16 cellular contexts compared by ENCODE assay signal in the genomic region with DNA sequence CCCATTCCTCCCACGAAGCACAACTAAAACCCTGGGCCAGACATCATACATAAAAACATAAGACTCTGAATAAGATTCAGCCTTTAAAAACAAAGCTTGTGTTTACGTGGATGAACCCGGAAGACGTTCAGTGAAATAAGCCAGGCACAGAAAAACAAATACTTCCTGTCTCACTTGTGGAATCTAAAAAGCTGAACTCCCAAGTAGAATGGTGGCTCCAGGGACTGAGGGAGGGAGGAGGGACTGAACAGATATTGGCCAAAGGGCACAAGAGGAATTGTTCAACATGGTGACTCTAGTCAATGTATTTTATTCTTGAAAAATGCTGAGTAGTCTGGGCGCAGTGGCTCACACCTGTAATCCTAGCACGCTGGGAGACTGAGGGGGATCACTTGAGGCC. TPM values are rescaled to one million over a fixed set of nuclear protein-coding genes. Genes with fewer than 3 reads are reported as not detected.
A peak's percentile ranks its signal among the peaks of the same experiment; 100 is the strongest.
DNase-seq lines count a peak whose midpoint lies in the region; ATAC-seq and TF ChIP-seq lines count a peak whose summit lies in the region.
"Had no signal": no experiment of that assay in that cellular context is flagged by ENCODE, and none has a peak within 500 bp of the region (broad histone marks: within the 10 kb centered on the region; RNA-seq: fewer than 3 reads in every experiment).

No MANE protein-coding gene starts in this region.

- WGBS in GM23248 (ENCODE audit: low coverage in 1 of 2, low lambda C conversion rate in 2 of 2, missing lambda C conversion rate in 2 of 2), 2 experiments: 48 to 57% methylated on average over 6 of the region's 6 CpGs
- WGBS in mesenchymal stem cell: 11% methylated on average over 4 of the region's 6 CpGs
- WGBS in endodermal cell (ENCODE audit: insufficient coverage in 1 of 2, insufficient read length in 1 of 2), 2 experiments: 81 to 89% methylated on average over 5 to 6 of the region's 6 CpGs

- H2AFZ ChIP-seq in GM23248 (peak overlapping the region; percentile 90), mesenchymal stem cell (ENCODE audit: low read depth, low read length) (peak overlapping the region; percentile 31)
- H2AFZ ChIP-seq: neural progenitor cell had no signal

- H3K4me1 ChIP-seq in GM23248 (ENCODE audit: insufficient read depth) (peaks cover 5% of the 10 kb centered on the region; the same call in 1 of the 2 replicates), mesenchymal stem cell (ENCODE audit: control insufficient read depth, insufficient read depth, low read depth, low read length) (peaks cover 6% of the 10 kb centered on the region), endodermal cell (ENCODE audit: control insufficient read depth, insufficient read depth, low read length) (no peaks in the 10 kb centered on the region)
- H3K4me1 ChIP-seq: neural progenitor cell had no signal

- H3K4me1 Mint-ChIP-seq in endodermal cell: no peaks in the 10 kb centered on the region

- no peak overlapping the region for H4K91ac ChIP-seq in mesenchymal stem cell (ENCODE audit: low read length)

- H3K79me1 ChIP-seq in mesenchymal stem cell (replicated peaks; ENCODE audit: low read length, poor library complexity, severe bottlenecking): no peaks in the 10 kb centered on the region

- peak; percentile 71 for DNase-seq in AG10803 (ENCODE audit: low read depth)
- peak; percentile 59 for DNase-seq in GM23248
- peak; percentile 92 for DNase-seq in choroid plexus epithelial cell (ENCODE audit: low read depth)
- peak; percentile 17 for DNase-seq in mesenchymal stem cell
- no peak for DNase-seq in GM13976 (ENCODE audit: low spot score)
- no peak for DNase-seq in amygdala (lab: John Stamatoyannopoulos, UW)
- no peak for DNase-seq in endodermal cell
- DNase-seq: activated CD4-positive, CD25-positive, alpha-beta regulatory T cell; activated T-cell treated with anti-CD3 and anti-CD28 coated beads for 4 hours; cortex of kidney; right lobe of liver had no signal

- H3K4me3 ChIP-seq in AG10803 (ENCODE audit: low read length) (no peak overlapping the region), GM23248 (no peak overlapping the region), choroid plexus epithelial cell (ENCODE audit: low read depth, low read length) (no peak overlapping the region), mesenchymal stem cell (ENCODE audit: insufficient read depth in 1 of 2, low read depth in 1 of 2, low read length in 2 of 2) (peak overlapping the region in 1 of 2 experiments; percentile 63), endodermal cell (ENCODE audit: low read length) (no peak overlapping the region)
- H3K4me3 ChIP-seq: neural progenitor cell, right lobe of liver had no signal

- no peak overlapping the region for H2BK15ac ChIP-seq in mesenchymal stem cell (ENCODE audit: low read depth, poor library complexity, severe bottlenecking)

- no peak overlapping the region for H2BK5ac ChIP-seq in mesenchymal stem cell (ENCODE audit: low read depth, low read length, poor library complexity, severe bottlenecking)

- in situ Hi-C loops in GM23248 (cut with MboI) (loop anchor here (10.0 kb wide), 1 partner anchor 144 kb away; a partner anchor contains a TSS), GM13976 (cut with MboI; ENCODE audit: low sequenced_read_pairs, unreplicated experiment) (loop anchor here (10.0 to 25.0 kb wide), 3 partner anchors 154 to 403 kb away; a partner anchor contains a TSS)

- H3K36me3 ChIP-seq in GM23248 (ENCODE audit: low read depth): no peaks in the 10 kb centered on the region
- H3K36me3 ChIP-seq in mesenchymal stem cell (ENCODE audit: control insufficient read depth in 1 of 2, insufficient read depth in 2 of 2, low read depth in 1 of 2, low read length in 2 of 2): no peaks in the 10 kb centered on the region
- H3K36me3 ChIP-seq in endodermal cell (ENCODE audit: control insufficient read depth, insufficient read depth, low read length): no peaks in the 10 kb centered on the region
- H3K36me3 ChIP-seq: neural progenitor cell, right lobe of liver had no signal

- no peak overlapping the region for H2BK12ac ChIP-seq in mesenchymal stem cell (ENCODE audit: low read length in 2 of 2)

- no peaks in the 10 kb centered on the region for H3K9me3 ChIP-seq in GM23248 (ENCODE audit: low read depth)
- no peaks in the 10 kb centered on the region for H3K9me3 ChIP-seq in mesenchymal stem cell (ENCODE audit: control insufficient read depth, low read length)
- H3K9me3 ChIP-seq in endodermal cell (ENCODE audit: control insufficient read depth, low read length): no peaks in the 10 kb centered on the region
- H3K9me3 ChIP-seq: right lobe of liver had no signal

- H3K14ac ChIP-seq in mesenchymal stem cell (ENCODE audit: low read length in 2 of 2): no peak overlapping the region

- H3K27me3 ChIP-seq in GM23248 (replicated peaks; ENCODE audit: insufficient read depth) (no peaks in the 10 kb centered on the region), mesenchymal stem cell (ENCODE audit: control insufficient read depth in 1 of 2, insufficient read depth in 1 of 2, low read length in 2 of 2) (peaks cover 0 to 4% of the 10 kb centered on the region in 2 experiments), endodermal cell (ENCODE audit: control insufficient read depth, insufficient read depth, low read length, poor library complexity, severe bottlenecking) (peaks cover 6% of the 10 kb centered on the region)
- H3K27me3 ChIP-seq: right lobe of liver had no signal

- H3K4me3 Mint-ChIP-seq in endodermal cell: no peak overlapping the region
- H3K4me3 Mint-ChIP-seq: B cell; neural progenitor cell; T-helper 1 cell treated with Interleukin-12 subunit alpha and Interleukin-12 subunit beta and Interleukin-4 antibody, amounts not matched to agents 30 μg/mL and 1 μg/mL, for 36 hours; type B pancreatic cell had no signal

- no peak for TF ChIP-seq CTCF in AG10803 (conservative IDR thresholded peaks at IDR 0.05; ENCODE audit: low read length)
- no peak for TF ChIP-seq CTCF in choroid plexus epithelial cell (conservative IDR thresholded peaks at IDR 0.05; ENCODE audit: low read depth, low read length)
- no peak for TF ChIP-seq CTCF in GM13976 (IDR thresholded peaks at IDR 0.05; ENCODE audit: borderline replicate concordance, control extremely low read depth, extremely low read depth, insufficient read depth, missing control alignments)
- TF ChIP-seq CTCF in endodermal cell (conservative IDR thresholded peaks at IDR 0.05): no peak

- peaks cover 15% of the 10 kb centered on the region for H3K27me3 Mint-ChIP-seq in endodermal cell (ENCODE audit: insufficient read depth)
- H3K27me3 Mint-ChIP-seq: B cell had no signal

- H3K9me3 Mint-ChIP-seq in endodermal cell: peaks cover 16% of the 10 kb centered on the region
- H3K9me3 Mint-ChIP-seq: neural progenitor cell; T-helper 1 cell treated with Interleukin-12 subunit alpha and Interleukin-12 subunit beta and Interleukin-4 antibody, amounts not matched to agents 30 μg/mL and 1 μg/mL, for 36 hours; type B pancreatic cell had no signal

- no peaks in the 10 kb centered on the region for H3K9me2 ChIP-seq in GM23248 (ENCODE audit: insufficient read depth)

- H3K4me2 ChIP-seq in GM23248 (ENCODE audit: unreplicated experiment) (no peak overlapping the region), mesenchymal stem cell (ENCODE audit: low read length, poor library complexity, severe bottlenecking) (no peak overlapping the region)
- H3K4me2 ChIP-seq: neural progenitor cell had no signal

- no peaks in the 10 kb centered on the region for H4K20me1 ChIP-seq in GM23248 (ENCODE audit: insufficient read depth)

- H3K27ac ChIP-seq in GM23248 (no peak overlapping the region), mesenchymal stem cell (ENCODE audit: low read length, poor library complexity, severe bottlenecking) (no peak overlapping the region), endodermal cell (ENCODE audit: low read depth, low read length) (no peak overlapping the region)
- H3K27ac ChIP-seq: neural progenitor cell, right lobe of liver had no signal

- H3K27ac Mint-ChIP-seq in endodermal cell: no peak overlapping the region
- H3K27ac Mint-ChIP-seq: B cell; neural progenitor cell; T-helper 1 cell treated with Interleukin-12 subunit alpha and Interleukin-12 subunit beta and Interleukin-4 antibody, amounts not matched to agents 30 μg/mL and 1 μg/mL, for 36 hours; type B pancreatic cell had no signal

- H2BK120ac ChIP-seq in mesenchymal stem cell (ENCODE audit: low read depth, low read length): no peak overlapping the region

- no peak overlapping the region for H3K23ac ChIP-seq in mesenchymal stem cell (ENCODE audit: low read length in 2 of 2)

- H4K8ac ChIP-seq in mesenchymal stem cell (ENCODE audit: low read length): peak overlapping the region; percentile 79

- H3K9ac ChIP-seq in GM23248 (no peak overlapping the region), mesenchymal stem cell (ENCODE audit: low read length) (peak overlapping the region; percentile 85), endodermal cell (ENCODE audit: extremely low read depth, low read length, poor library complexity, severe bottlenecking) (no peak overlapping the region)
- H3K9ac ChIP-seq: neural progenitor cell had no signal

- H3F3A ChIP-seq in GM23248 (ENCODE audit: insufficient read depth): no peaks in the 10 kb centered on the region

- H3K18ac ChIP-seq in mesenchymal stem cell (ENCODE audit: low read depth in 1 of 2, low read length in 2 of 2): no peak overlapping the region

- H3K4ac ChIP-seq in mesenchymal stem cell (ENCODE audit: low read depth in 1 of 2, low read length in 2 of 2): no peak overlapping the region

- no peaks in the 10 kb centered on the region for H3K36me3 Mint-ChIP-seq in endodermal cell (ENCODE audit: low read depth)
- H3K36me3 Mint-ChIP-seq: neural progenitor cell, type B pancreatic cell had no signal

- H2AK5ac ChIP-seq in mesenchymal stem cell (ENCODE audit: low read length, severe bottlenecking): no peak overlapping the region

- ATAC-seq in HG02981 (IDR thresholded peaks at IDR 0.05; ENCODE audit: unreplicated experiment): no peak

- H3K79me2 ChIP-seq in GM23248 (ENCODE audit: insufficient read depth): no peaks in the 10 kb centered on the region

RNA-seq across cellular contexts. Expression of a gene that starts 35.7 kb away (rescaled TPM):
- total RNA-seq in GM23248 (2014; rRNA removed; shearing (Covaris generic)): 1,413 and 1,469 TPM in 2 replicates
- polyA plus RNA-seq in GM23248 (2016; fragmentation: Nextera tagmentation; extraction: Ambion mirVana): 1,408 and 1,423 TPM in 2 replicates
- 881 TPM for polyA plus RNA-seq in mesenchymal stem cell (2013, experiment 1 of 2)
- 886 TPM for polyA plus RNA-seq in mesenchymal stem cell (2013, experiment 2 of 2)
- total RNA-seq in endodermal cell: 100 to 1,000 TPM; 387 to 437 TPM
- polyA plus RNA-seq in endodermal cell (2013, experiment 1 of 2): 485 TPM
- 534 TPM for polyA plus RNA-seq in endodermal cell (2013, experiment 2 of 2)

Comparison
In these comparisons a context has a peak if more than half of its experiments do, and no peak if none do; other contexts are left out.
1. DNase-seq: peak in AG10803 (single experiment), GM23248 (single experiment), choroid plexus epithelial cell (single experiment) and mesenchymal stem cell (single experiment); none in GM13976 (single experiment), amygdala (0 of 56) and endodermal cell (single experiment).